ENCODE assay signal across 22 cellular contexts in genomic region chr1:169929210-169929526, GRCh38.
"Had no signal": no experiment of that assay in that cellular context is flagged by ENCODE, and none has a peak within 500 bp of the region (broad histone marks: within the 10 kb centered on the region; RNA-seq: fewer than 3 reads in every experiment).

No MANE protein-coding gene starts in this region.

- H3K4me2 ChIP-seq: hepatocyte, neural progenitor cell had no signal

- H3K9me3 Mint-ChIP-seq: activated naive CD4-positive, alpha-beta T cell treated with anti-CD3 and anti-CD28 coated beads, Interleukin-2, amount 50 U/mL, for 72 hours; activated T-cell treated with anti-CD3 and anti-CD28 coated beads, Interleukin-2, amount 50 U/mL, for 72 hours; naive B cell; neural progenitor cell; stimulated activated naive B cell treated with anti-CD40 and anti-IgM and Interleukin-4, amounts not matched to agents 10 μg/mL and 1 μg/mL and 100 μg/mL, for 72 hours had no signal

- H3K9ac ChIP-seq: neural progenitor cell had no signal

- H3K36me3 Mint-ChIP-seq: activated naive CD4-positive, alpha-beta T cell treated with anti-CD3 and anti-CD28 coated beads, Interleukin-2, amount 50 U/mL, for 72 hours; naive B cell; neural progenitor cell; stimulated activated naive B cell treated with anti-CD40 and anti-IgM and Interleukin-4, amounts not matched to agents 10 μg/mL and 1 μg/mL and 100 μg/mL, for 72 hours had no signal

- H2AFZ ChIP-seq: hepatocyte, neural progenitor cell had no signal

- H3K4me3 ChIP-seq: esophagus squamous epithelium, hepatocyte, neural progenitor cell, stomach, thyroid gland had no signal

- H3K4me3 Mint-ChIP-seq: activated T-cell treated with anti-CD3 and anti-CD28 coated beads, Interleukin-2, amount 50 U/mL, for 72 hours; naive B cell; neural progenitor cell; stimulated activated naive B cell treated with anti-CD40 and anti-IgM and Interleukin-4, amounts not matched to agents 10 μg/mL and 1 μg/mL and 100 μg/mL, for 72 hours had no signal

- H3K4me1 ChIP-seq: neural progenitor cell, thyroid gland had no signal

- DNase-seq: activated CD4-positive, alpha-beta T cell treated with anti-CD3 and anti-CD28 coated beads for 4 hours; activated CD4-positive, alpha-beta T cell treated with anti-CD3 and anti-CD28 coated beads, Interleukin-2, amount 50 U/mL, for 4 hours; activated naive CD4-positive, alpha-beta T cell; activated T-cell treated with anti-CD3 and anti-CD28 coated beads for 4 hours; activated T-cell treated with anti-CD3 and anti-CD28 coated beads, Interleukin-2, amount 50 U/mL, for 72 hours; effector CD8-positive, alpha-beta T cell; esophagus squamous epithelium; islet precursor cell; left ventricle myocardium superior; posterior cingulate gyrus; right cardiac atrium; stimulated activated CD4-positive, alpha-beta T cell treated with anti-CD3 and anti-CD28 coated beads, Interleukin-15, amount 100 ng/mL, for 24 hours; stimulated activated CD4-positive, alpha-beta T cell treated with anti-CD3 and anti-CD28 coated beads, Interleukin-2, amount 100 ng/mL, for 24 hours; stimulated activated naive B cell treated with anti-CD40 and anti-IgM and Interleukin-4, amounts not matched to agents 10 μg/mL and 1 μg/mL and 100 μg/mL, for 72 hours; stomach; thyroid gland had no signal

- H3K36me3 ChIP-seq: neural progenitor cell, stomach, thyroid gland had no signal

- H3K27ac Mint-ChIP-seq: activated naive CD4-positive, alpha-beta T cell treated with anti-CD3 and anti-CD28 coated beads, Interleukin-2, amount 50 U/mL, for 72 hours; activated T-cell treated with anti-CD3 and anti-CD28 coated beads, Interleukin-2, amount 50 U/mL, for 72 hours; naive B cell; neural progenitor cell; stimulated activated naive B cell treated with anti-CD40 and anti-IgM and Interleukin-4, amounts not matched to agents 10 μg/mL and 1 μg/mL and 100 μg/mL, for 72 hours had no signal

- H3K9me3 ChIP-seq: esophagus squamous epithelium, stomach, thyroid gland had no signal

- H3K79me2 ChIP-seq: hepatocyte had no signal

- H3K27me3 ChIP-seq: esophagus squamous epithelium, hepatocyte, neural progenitor cell, stomach, thyroid gland had no signal

- H3K27ac ChIP-seq: epithelial cell of prostate, esophagus squamous epithelium, hepatocyte, neural progenitor cell, stomach, thyroid gland had no signal

- H3K4me1 Mint-ChIP-seq: naive B cell, neural progenitor cell had no signal

- H3K27me3 Mint-ChIP-seq: naive B cell; stimulated activated naive B cell treated with anti-CD40 and anti-IgM and Interleukin-4, amounts not matched to agents 10 μg/mL and 1 μg/mL and 100 μg/mL, for 72 hours had no signal

- FAIRE-seq: bronchial epithelial cell had no signal
